8 cellular contexts compared by ENCODE assay signal in the genomic region with DNA sequence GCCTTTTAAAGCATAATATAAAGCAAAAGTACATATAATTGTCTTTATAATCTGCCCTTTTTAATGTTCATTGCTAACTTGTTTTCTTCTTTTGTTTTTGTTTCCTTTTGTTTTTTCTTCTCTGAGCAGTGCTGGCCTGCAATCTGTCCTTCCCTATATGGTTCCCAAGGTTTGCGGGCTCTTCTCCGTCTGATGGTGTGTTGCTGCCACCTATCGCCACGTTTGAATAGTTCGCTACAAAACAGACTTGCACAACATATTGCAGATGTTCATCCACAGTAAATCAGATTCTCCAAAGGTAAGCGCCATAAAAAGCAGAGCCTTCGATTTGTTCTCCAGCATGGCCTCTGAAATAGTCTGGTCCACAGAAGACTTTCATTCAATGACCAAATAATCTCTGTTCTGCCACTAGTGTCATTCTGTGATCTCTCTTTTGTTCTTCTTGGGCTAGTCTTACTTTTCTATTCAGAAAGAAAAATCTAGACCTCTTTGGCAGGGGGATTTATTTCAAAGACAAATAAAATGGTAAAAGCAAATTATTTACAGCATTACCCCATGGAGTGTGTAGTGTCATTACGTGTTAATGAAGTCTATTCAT. TPM values are rescaled to one million over a fixed set of nuclear protein-coding genes. Genes with fewer than 3 reads are reported as not detected.
DNase-seq lines count a peak whose midpoint lies in the region; ATAC-seq and TF ChIP-seq lines count a peak whose summit lies in the region.

No MANE protein-coding gene starts in this region.

- peak; percentile 89 for TF ChIP-seq CTCF in type B pancreatic cell (conservative IDR thresholded peaks at IDR 0.05)

- POLR2A ChIA-PET in activated CD4-positive, alpha-beta memory T cell treated with anti-CD3 and anti-CD28 coated beads for 36 hours (lab: Charles Lee): no interaction called here
- POLR2A ChIA-PET in naive thymus-derived CD4-positive, alpha-beta T cell (lab: Charles Lee): no interaction called here

- H3K9me3 ChIP-seq in naive thymus-derived CD4-positive, alpha-beta T cell (ENCODE audit: control insufficient read depth in 2 of 3, low read length in 3 of 3): no peaks in the 10 kb centered on the region

- H3K27me3 ChIP-seq in naive thymus-derived CD4-positive, alpha-beta T cell (ENCODE audit: control insufficient read depth in 2 of 2, insufficient read depth in 2 of 2, low read length in 2 of 2): no peaks in the 10 kb centered on the region

- H3K4me1 ChIP-seq in naive thymus-derived CD4-positive, alpha-beta T cell (ENCODE audit: control insufficient read depth in 2 of 2, insufficient read depth in 2 of 2, low read length in 2 of 2): no peaks in the 10 kb centered on the region

- peaks cover 2% of the 10 kb centered on the region for H3K4me1 Mint-ChIP-seq in activated CD4-positive, alpha-beta memory T cell treated with anti-CD3 and anti-CD28 coated beads for 36 hours (ENCODE audit: low read depth)
- H3K4me1 Mint-ChIP-seq in naive thymus-derived CD4-positive, alpha-beta T cell: peaks cover 0 to 4% (median 0%) of the 10 kb centered on the region in 7 donors
- no peaks in the 10 kb centered on the region for H3K4me1 Mint-ChIP-seq in type B pancreatic cell (ENCODE audit: unreplicated experiment)

- no peaks in the 10 kb centered on the region for H3K27me3 Mint-ChIP-seq in activated CD4-positive, alpha-beta memory T cell treated with anti-CD3 and anti-CD28 coated beads for 36 hours
- peaks cover 3 to 30% (median 9%) of the 10 kb centered on the region in 5 donors for H3K27me3 Mint-ChIP-seq in naive thymus-derived CD4-positive, alpha-beta T cell
- H3K27me3 Mint-ChIP-seq in type B pancreatic cell: peaks cover 5% of the 10 kb centered on the region

- no peak overlapping the region for H3K27ac Mint-ChIP-seq in activated CD4-positive, alpha-beta memory T cell treated with anti-CD3 and anti-CD28 coated beads for 36 hours
- H3K27ac Mint-ChIP-seq in naive thymus-derived CD4-positive, alpha-beta T cell: no peak overlapping the region
- no peak overlapping the region for H3K27ac Mint-ChIP-seq in type B pancreatic cell

- no peak overlapping the region for H3K4me3 ChIP-seq in naive thymus-derived CD4-positive, alpha-beta T cell (ENCODE audit: low read length)

- H3K36me3 ChIP-seq in naive thymus-derived CD4-positive, alpha-beta T cell (ENCODE audit: control insufficient read depth in 2 of 3, insufficient read depth in 3 of 3, low read length in 3 of 3): no peaks in the 10 kb centered on the region

- peak; percentile 91 for DNase-seq in DMS53 (lab: John Stamatoyannopoulos, UW)
- DNase-seq in NCI-H526 (lab: John Stamatoyannopoulos, UW): peak; percentile 10 to 71
- DNase-seq in activated CD4-positive, alpha-beta memory T cell treated with anti-CD3 and anti-CD28 coated beads for 36 hours: peak; percentile 61
- DNase-seq in erythroblast (lab: John Stamatoyannopoulos, UW): peak; percentile 47 to 68
- DNase-seq in naive thymus-derived CD4-positive, alpha-beta T cell: peak in 6 of 9 donors; percentile 9 to 30 (median 18)
- no peak for DNase-seq in type B pancreatic cell (ENCODE audit: extremely low spot score, unreplicated experiment)

- no peak overlapping the region for H3K27ac ChIP-seq in naive thymus-derived CD4-positive, alpha-beta T cell (ENCODE audit: low read depth, low read length)

- CTCF ChIA-PET in activated CD4-positive, alpha-beta memory T cell treated with anti-CD3 and anti-CD28 coated beads for 36 hours (lab: Charles Lee): no interaction called here
- CTCF ChIA-PET in naive thymus-derived CD4-positive, alpha-beta T cell (lab: Charles Lee): no interaction called here

- no peak overlapping the region for H3K4me3 Mint-ChIP-seq in activated CD4-positive, alpha-beta memory T cell treated with anti-CD3 and anti-CD28 coated beads for 36 hours
- H3K4me3 Mint-ChIP-seq in naive thymus-derived CD4-positive, alpha-beta T cell: no peak overlapping the region
- no peak overlapping the region for H3K4me3 Mint-ChIP-seq in type B pancreatic cell

- H3K9me3 Mint-ChIP-seq in activated CD4-positive, alpha-beta memory T cell treated with anti-CD3 and anti-CD28 coated beads for 36 hours: no peaks in the 10 kb centered on the region
- no peaks in the 10 kb centered on the region for H3K9me3 Mint-ChIP-seq in naive thymus-derived CD4-positive, alpha-beta T cell
- no peaks in the 10 kb centered on the region for H3K9me3 Mint-ChIP-seq in type B pancreatic cell

- ATAC-seq in GM21367 (IDR thresholded peaks at IDR 0.05; ENCODE audit: unreplicated experiment) (peak; percentile 91), HG03571 (IDR thresholded peaks at IDR 0.05; ENCODE audit: unreplicated experiment) (peak; percentile 76)
- peak; percentile 66 for ATAC-seq in naive thymus-derived CD4-positive, alpha-beta T cell

- TF ChIP-seq POLR2A in erythroblast (IDR thresholded peaks at IDR 0.05; ENCODE audit: low read length): no peak

- intact Hi-C loops in activated CD4-positive, alpha-beta memory T cell treated with anti-CD3 and anti-CD28 coated beads for 36 hours (cut with micrococcal nuclease): loop anchor here (5.0 kb wide), 1 partner anchor 148 kb away; no protein-coding TSS in a partner anchor
- intact Hi-C loops in naive thymus-derived CD4-positive, alpha-beta T cell (cut with micrococcal nuclease): loop anchor here in 1 of 2 donors (1.0 to 5.0 kb wide), 2 partner anchors 129 to 148 kb away; no protein-coding TSS in a partner anchor

- H3K36me3 Mint-ChIP-seq in activated CD4-positive, alpha-beta memory T cell treated with anti-CD3 and anti-CD28 coated beads for 36 hours: no peaks in the 10 kb centered on the region
- H3K36me3 Mint-ChIP-seq in naive thymus-derived CD4-positive, alpha-beta T cell: no peaks in the 10 kb centered on the region
- no peaks in the 10 kb centered on the region for H3K36me3 Mint-ChIP-seq in type B pancreatic cell

RNA-seq across cellular contexts. Expression of a gene that starts 33.5 kb away (rescaled TPM):
- total RNA-seq in activated CD4-positive, alpha-beta memory T cell treated with anti-CD3 and anti-CD28 coated beads for 36 hours: not detected
- under 1 TPM in 3 of 5 experiments, not detected in 2; 0.11 to 0.16 (median 0.12) TPM for total RNA-seq in naive thymus-derived CD4-positive, alpha-beta T cell
- not detected for polyA plus RNA-seq in naive thymus-derived CD4-positive, alpha-beta T cell
- total RNA-seq in type B pancreatic cell (ENCODE audit: low replicate concordance): 0.17 TPM in 1 of 2 replicates, not detected in the other
